12 cellular contexts compared by ENCODE assay signal in genomic region chr14:72615511-72616121, GRCh38.
A peak's percentile ranks its signal among the peaks of the same experiment; 100 is the strongest.
DNase-seq lines count a peak whose midpoint lies in the region; ATAC-seq, FAIRE-seq and TF ChIP-seq lines count a peak whose summit lies in the region.
"Had no signal": no experiment of that assay in that cellular context is flagged by ENCODE, and none has a peak within 500 bp of the region (broad histone marks: within the 10 kb centered on the region; RNA-seq: fewer than 3 reads in every experiment).

No MANE protein-coding gene starts in this region.

- no peak for TF ChIP-seq RAD21 in HepG2 (CRISPR knock-in tag; IDR thresholded peaks at IDR 0.05)

- H2AFZ ChIP-seq in HepG2 (ENCODE audit: low read length): no peak overlapping the region

- peak overlapping the region; percentile 75 for H3K27ac Mint-ChIP-seq in mesothelial cell of epicardium
- H3K27ac Mint-ChIP-seq in activated naive CD4-positive, alpha-beta T cell treated with anti-CD3 and anti-CD28 coated beads for 36 hours: no peak overlapping the region
- H3K27ac Mint-ChIP-seq: activated CD4-positive, alpha-beta T cell treated with anti-CD3 and anti-CD28 coated beads, Interleukin-2, amount 10 ng/mL, durations not matched to agents 24 days and 14 days had no signal

- intact Hi-C loops in activated naive CD4-positive, alpha-beta T cell treated with anti-CD3 and anti-CD28 coated beads for 36 hours (cut with micrococcal nuclease): loop anchor here (1.0 kb wide), 1 partner anchor 24 kb away; no protein-coding TSS in a partner anchor
- intact Hi-C loops in HepG2 (cut with micrococcal nuclease; ENCODE audit: unreplicated experiment): no loop called here

- TF ChIP-seq EP300 in HepG2 (IDR thresholded peaks at IDR 0.05; ENCODE audit: low read depth in 2 of 2, low read length in 2 of 2): no peak
- TF ChIP-seq EP300 in HepG2 (CRISPR knock-in tag; IDR thresholded peaks at IDR 0.05; ENCODE audit: borderline replicate concordance): no peak

- H3K4me3 ChIP-seq in HepG2 (replicated peaks in 1 of 3; ENCODE audit: insufficient read depth in 1 of 3, low read depth in 2 of 3, low read length in 3 of 3): no peak overlapping the region
- H3K4me3 ChIP-seq: ascending aorta, pancreas had no signal

- peaks cover 56% of the 10 kb centered on the region for H3K4me1 Mint-ChIP-seq in mesothelial cell of epicardium
- H3K4me1 Mint-ChIP-seq in activated naive CD4-positive, alpha-beta T cell treated with anti-CD3 and anti-CD28 coated beads for 36 hours (ENCODE audit: low read depth): no peaks in the 10 kb centered on the region

- H3K36me3 ChIP-seq in HepG2 (replicated peaks in 1 of 2; ENCODE audit: control insufficient read depth in 1 of 2, insufficient read depth in 2 of 2, low read length in 2 of 2): no peaks in the 10 kb centered on the region
- H3K36me3 ChIP-seq: ascending aorta, pancreas had no signal

- POLR2A ChIA-PET in HepG2 (lab: Yijun Ruan, JAX): no interaction called here

- no peak for TF ChIP-seq CTCF in mesothelial cell of epicardium (IDR thresholded peaks at IDR 0.05; ENCODE audit: unreplicated experiment)
- no peak for TF ChIP-seq CTCF in HepG2 (CRISPR knock-in tag; IDR thresholded peaks at IDR 0.05)

- DNase-seq in AG20443 (ENCODE audit: low spot score) (peak; percentile 29), LHCN-M2 (ENCODE audit: low read depth) (peak; percentile 31), dermis blood vessel endothelial cell (peak; percentile 59), mesothelial cell of epicardium (ENCODE audit: low spot score in 2 of 2, unreplicated experiment in 2 of 2) (no peak), mesenteric fat pad (ENCODE audit: low spot score) (no peak), HepG2 (ENCODE audit: low spot score) (no peak)
- no peak for DNase-seq in activated naive CD4-positive, alpha-beta T cell treated with anti-CD3 and anti-CD28 coated beads for 36 hours
- DNase-seq: activated CD4-positive, alpha-beta T cell treated with anti-CD3 and anti-CD28 coated beads, Interleukin-2, amount 10 ng/mL, durations not matched to agents 24 days and 14 days; NCI-H1092 treated with DMSO at 0.1 percent for 48 hours had no signal

- no peaks in the 10 kb centered on the region for H4K20me1 ChIP-seq in HepG2 (ENCODE audit: insufficient read depth, low read length)

- peaks cover 6% of the 10 kb centered on the region for H3K27me3 Mint-ChIP-seq in mesothelial cell of epicardium (ENCODE audit: low read depth)
- H3K27me3 Mint-ChIP-seq in activated naive CD4-positive, alpha-beta T cell treated with anti-CD3 and anti-CD28 coated beads for 36 hours (ENCODE audit: low read depth): no peaks in the 10 kb centered on the region

- no TSS peak for BruUV-seq in HepG2 (replicated peaks; lab: Mats Ljungman, UMichigan)

- CTCF ChIA-PET in activated naive CD4-positive, alpha-beta T cell treated with anti-CD3 and anti-CD28 coated beads for 36 hours (lab: Charles Lee): no interaction called here
- CTCF ChIA-PET in HepG2 (lab: Yijun Ruan, JAX; ENCODE audit: low intra/inter-chr PET ratio, low total read pairs): no interaction called here

- H3K27ac ChIP-seq in HepG2 (ENCODE audit: extremely low read length, insufficient read depth, low read length): no peak overlapping the region
- H3K27ac ChIP-seq: pancreas had no signal

- in situ Hi-C loops in HepG2 (cut with HindIII; ENCODE audit: extremely low pct_ligation_motif_present, low pct_unique_long_range_greater_than_20kb): no loop called here

- H3K36me3 Mint-ChIP-seq in mesothelial cell of epicardium: no peaks in the 10 kb centered on the region
- H3K36me3 Mint-ChIP-seq in activated naive CD4-positive, alpha-beta T cell treated with anti-CD3 and anti-CD28 coated beads for 36 hours (ENCODE audit: low read depth): no peaks in the 10 kb centered on the region

- no peaks in the 10 kb centered on the region for H3K9me3 Mint-ChIP-seq in mesothelial cell of epicardium
- no peaks in the 10 kb centered on the region for H3K9me3 Mint-ChIP-seq in activated naive CD4-positive, alpha-beta T cell treated with anti-CD3 and anti-CD28 coated beads for 36 hours
- H3K9me3 Mint-ChIP-seq: activated CD4-positive, alpha-beta T cell treated with anti-CD3 and anti-CD28 coated beads, Interleukin-2, amount 10 ng/mL, durations not matched to agents 24 days and 14 days had no signal

- no peaks in the 10 kb centered on the region for H3K9me3 ChIP-seq in HepG2 (ENCODE audit: low read length)
- H3K9me3 ChIP-seq: ascending aorta, pancreas had no signal

- H3K4me1 ChIP-seq in HepG2 (ENCODE audit: insufficient read depth, low read length): no peaks in the 10 kb centered on the region

- H3K4me3 Mint-ChIP-seq in mesothelial cell of epicardium: no peak overlapping the region
- no peak overlapping the region for H3K4me3 Mint-ChIP-seq in activated naive CD4-positive, alpha-beta T cell treated with anti-CD3 and anti-CD28 coated beads for 36 hours
- H3K4me3 Mint-ChIP-seq: activated CD4-positive, alpha-beta T cell treated with anti-CD3 and anti-CD28 coated beads, Interleukin-2, amount 10 ng/mL, durations not matched to agents 24 days and 14 days had no signal

- no peak for FAIRE-seq in HepG2 (lab: Jason Lieb, UNC)
- FAIRE-seq: pancreas had no signal

- H3K79me2 ChIP-seq in HepG2 (ENCODE audit: insufficient read depth, low read length): no peaks in the 10 kb centered on the region

- H3K9ac ChIP-seq in HepG2 (ENCODE audit: insufficient read depth, low read depth, low read length): no peak overlapping the region

- no peak for TF ChIP-seq POLR2A in HepG2 (IDR thresholded peaks at IDR 0.05; ENCODE audit: insufficient read depth in 1 of 2, low read depth in 2 of 2, low read length in 2 of 2)

- ATAC-seq in HG02973 (IDR thresholded peaks at IDR 0.05; ENCODE audit: unreplicated experiment) (no peak), HepG2 (no peak)

- WGBS in HepG2 (ENCODE audit: low lambda C conversion rate): 8% methylated on average over 4 of the region's 7 CpGs

- H3K4me2 ChIP-seq in HepG2 (ENCODE audit: low read depth, low read length): no peak overlapping the region

- peaks cover 0 to 3% of the 10 kb centered on the region in 2 experiments; a peak in 2 of 5 replicates for H3K27me3 ChIP-seq in HepG2 (ENCODE audit: control insufficient read depth in 1 of 2, insufficient read depth in 2 of 2, low read length in 2 of 2)
- H3K27me3 ChIP-seq: ascending aorta, pancreas had no signal

TF ChIP-seq in HepG2, 621 proteins besides CTCF, POLR2A, EP300 and RAD21:
- no peak for TF ChIP-seq TBP (CRISPR knock-in tag; IDR thresholded peaks at IDR 0.05)
- no peak for TF ChIP-seq BCLAF1 (IDR thresholded peaks at IDR 0.05)

Comparison
In these comparisons a context has a peak if more than half of its experiments do, and no peak if none do; other contexts are left out.
1. DNase-seq: peak in AG20443 (single experiment), LHCN-M2 (single experiment) and dermis blood vessel endothelial cell (single experiment); none in mesothelial cell of epicardium (0 of 2), activated naive CD4-positive, alpha-beta T cell treated with anti-CD3 and anti-CD28 coated beads for 36 hours (single experiment), mesenteric fat pad (single experiment) and HepG2 (single experiment).